In the genomic region with DNA sequence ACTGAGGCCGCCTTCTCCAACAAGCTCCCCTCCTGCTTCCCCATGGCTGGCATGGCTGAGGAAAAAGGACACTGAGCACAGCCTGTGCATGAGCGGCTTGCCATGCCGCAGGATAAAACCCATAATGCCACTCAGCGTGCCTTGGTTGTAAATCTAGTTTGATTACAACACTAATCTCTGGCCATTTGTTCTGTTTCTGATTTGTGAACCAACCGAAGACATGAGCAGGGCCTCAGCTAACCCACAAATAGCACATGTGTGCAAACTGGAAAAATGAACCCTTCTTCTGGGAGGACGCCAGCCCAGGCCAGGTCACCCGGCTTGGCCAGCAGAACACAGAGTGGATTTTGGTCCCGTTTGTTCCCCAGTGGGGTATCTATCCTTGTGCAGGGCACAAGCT, we compare ENCODE assay signal across 1 cellular context. TPM values are rescaled to one million over a fixed set of nuclear protein-coding genes. Genes with fewer than 3 reads are reported as not detected.
"Had no signal": no experiment of that assay in that cellular context is flagged by ENCODE, and none has a peak within 500 bp of the region (broad histone marks: within the 10 kb centered on the region; RNA-seq: fewer than 3 reads in every experiment).

No MANE protein-coding gene starts in this region.

RNA-seq across cellular contexts. Expression of gene KIAA1614, which starts 56.1 kb away (rescaled TPM):
- total RNA-seq: HT-29 had no signal
